ENCODE assay signal across 8 cellular contexts in genomic region chr6:26017567-26017966, GRCh38.
A peak's percentile ranks its signal among the peaks of the same experiment; 100 is the strongest.
DNase-seq lines count a peak whose midpoint lies in the region; ATAC-seq lines count a peak whose summit lies in the region.

No MANE protein-coding gene starts in this region.

- H3K4me3 ChIP-seq in skin epidermis: peak overlapping the region; percentile 12 to 40 (median 19)

- peak overlapping the region; percentile 62 for H3K27ac ChIP-seq in angular gyrus (ENCODE audit: low read depth, low read length)
- H3K27ac ChIP-seq in skin epidermis: peak overlapping the region in 19 of 21 experiments; percentile 4 to 84 (median 71)

- no peak for ATAC-seq in GM21526 (IDR thresholded peaks at IDR 0.05; ENCODE audit: low FRiP score, unreplicated experiment)

- DNase-seq in CD1c-positive myeloid dendritic cell (ENCODE audit: extremely low spot score) (peak; percentile 90), T-helper 1 cell (peak; percentile 17 to 91 (median 59)), hypothalamus (lab: John Stamatoyannopoulos, UW) (peak in 35 of 51 donors; percentile 10 to 75 (median 32)), KG1 (lab: John Stamatoyannopoulos, UW) (no peak), NCI-H345 (lab: John Stamatoyannopoulos, UW) (no peak)

Comparison
In these comparisons a context has a peak if more than half of its experiments do, and no peak if none do; other contexts are left out.
1. DNase-seq: peak in CD1c-positive myeloid dendritic cell (single experiment), T-helper 1 cell (5 of 5) and hypothalamus (35 of 51); none in KG1 (single experiment) and NCI-H345 (single experiment).